ENCODE assay signal across 25 cellular contexts in genomic region chr7:35512716-35513115, GRCh38.
"Had no signal": no experiment of that assay in that cellular context is flagged by ENCODE, and none has a peak within 500 bp of the region (broad histone marks: within the 10 kb centered on the region; RNA-seq: fewer than 3 reads in every experiment).

No MANE protein-coding gene starts in this region.

- DNase-seq: activated CD4-positive, alpha-beta T cell treated with anti-CD3 and anti-CD28 coated beads for 36 hours; activated CD4-positive, alpha-beta T cell treated with anti-CD3 and anti-CD28 coated beads, Interleukin-2, amount 10 ng/mL, durations not matched to agents 7 days and 5 days; activated CD4-positive, alpha-beta T cell treated with anti-CD3 and anti-CD28 coated beads, Interleukin-2, amount 50 U/mL, for 48 hours; activated CD8-positive, alpha-beta memory T cell treated with anti-CD3 and anti-CD28 coated beads, Interleukin-2, amount 50 U/mL, for 4 hours; activated gamma-delta T cell treated with Interleukin-2 at 50 U/mL for 16 hours; activated naive CD4-positive, alpha-beta T cell treated with anti-CD3 and anti-CD28 coated beads for 36 hours; activated T-cell treated with anti-CD3 and anti-CD28 coated beads for 4 hours; activated T-cell treated with anti-CD3 and anti-CD28 coated beads, Interleukin-2, amount 50 U/mL, for 4 hours; adrenal gland; central memory CD4-positive, alpha-beta T cell; Karpas-422; KBM-7; MG63; MV-4-11; NCI-H1092; NCI-H1436 treated with DMSO at 0.1 percent for 48 hours; NCI-H1694 treated with DMSO at 0.1 percent for 48 hours; NCI-H2029; NCI-H345; NCI-H524 treated with DMSO at 0.1 percent for 48 hours; RPMI8226 had no signal

- ATAC-seq: activated CD4-positive, alpha-beta T cell treated with anti-CD3 and anti-CD28 coated beads for 36 hours; activated CD4-positive, CD25-positive, alpha-beta regulatory T cell treated with anti-CD3 and anti-CD28 coated beads, Interleukin-2, amount 50 U/mL, for 24 hours; activated naive CD4-positive, alpha-beta T cell treated with anti-CD3 and anti-CD28 coated beads, Interleukin-2, amount 50 U/mL, for 72 hours; activated T-cell treated with anti-CD3 and anti-CD28 coated beads, Interleukin-2, amount 50 U/mL, for 4 hours; Panc1; WTC11 had no signal
